16 cellular contexts compared by ENCODE assay signal in the genomic region with DNA sequence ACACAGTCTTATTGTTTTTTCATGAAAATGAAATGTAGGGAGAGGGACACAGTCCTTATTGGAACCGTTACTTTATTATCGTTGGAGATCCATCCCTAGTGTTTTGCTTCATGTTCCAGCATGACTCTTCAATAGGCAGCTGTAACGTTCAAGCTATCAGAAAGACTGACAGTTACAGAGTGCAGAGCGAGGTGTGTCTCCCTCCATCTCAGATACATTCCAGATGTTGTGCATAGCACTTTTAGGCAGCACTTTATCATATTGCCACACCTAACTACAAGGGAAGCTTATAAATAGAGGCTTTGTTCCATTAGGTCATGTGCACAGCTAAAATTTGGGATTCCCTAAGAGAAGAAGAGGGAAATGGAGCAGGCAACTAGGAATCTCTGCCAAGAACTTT.
DNase-seq lines count a peak whose midpoint lies in the region; ATAC-seq and TF ChIP-seq lines count a peak whose summit lies in the region.
"Had no signal": no experiment of that assay in that cellular context is flagged by ENCODE, and none has a peak within 500 bp of the region (broad histone marks: within the 10 kb centered on the region; RNA-seq: fewer than 3 reads in every experiment).

No MANE protein-coding gene starts in this region.

- no peaks in the 10 kb centered on the region for H3F3A ChIP-seq in Loucy (ENCODE audit: low read depth)

- TF ChIP-seq POLR2A in heart left ventricle (IDR thresholded peaks at IDR 0.05) = no peak

- WGBS in heart left ventricle, 4 donors = 21 to 28% (median 24%) methylated on average over 4 of the region's 4 CpGs
- 20% methylated on average over 4 of the region's 4 CpGs for WGBS in right cardiac atrium

- H3K4me1 ChIP-seq in Loucy (ENCODE audit: insufficient read depth, low read length, poor library complexity, severe bottlenecking) (no peaks in the 10 kb centered on the region), heart left ventricle (peaks cover 0 to 19% (median 3%) of the 10 kb centered on the region in 12 donors), right cardiac atrium (ENCODE audit: control insufficient read depth, insufficient read depth, low read length) (peaks cover 2% of the 10 kb centered on the region), SJCRH30 (no peaks in the 10 kb centered on the region)
- H3K4me1 ChIP-seq: A549 had no signal

- ATAC-seq in heart left ventricle = peak; percentile 55 to 95 (median 78)
- peak; percentile 55 to 57 for ATAC-seq in right cardiac atrium
- no peak for ATAC-seq in GM21360 (IDR thresholded peaks at IDR 0.05; ENCODE audit: unreplicated experiment)
- ATAC-seq: A549; CD8-positive, alpha-beta T cell had no signal

- H3K9me3 ChIP-seq in Loucy (ENCODE audit: insufficient read depth, low read depth, low read length) = no peaks in the 10 kb centered on the region
- H3K9me3 ChIP-seq in heart left ventricle = no peaks in the 10 kb centered on the region
- H3K9me3 ChIP-seq in right cardiac atrium (ENCODE audit: control insufficient read depth, low read length) = no peaks in the 10 kb centered on the region
- H3K9me3 ChIP-seq in WERI-Rb-1 (ENCODE audit: severe bottlenecking) = no peaks in the 10 kb centered on the region
- H3K9me3 ChIP-seq in SJCRH30 (replicated peaks) = no peaks in the 10 kb centered on the region
- H3K9me3 ChIP-seq: A549, HAP-1 had no signal

- TF ChIP-seq CTCF in Loucy (conservative IDR thresholded peaks at IDR 0.05; ENCODE audit: low read length) (no peak), heart left ventricle (IDR thresholded peaks at IDR 0.05) (no peak), WERI-Rb-1 (IDR thresholded peaks at IDR 0.05; ENCODE audit: low read depth, low read length) (no peak)

- H3K4me2 ChIP-seq in Loucy (ENCODE audit: low read depth, low read length, poor library complexity, severe bottlenecking) = no peak overlapping the region

- peak overlapping the region in 1 of 12 donors; percentile 10 for H3K27ac ChIP-seq in heart left ventricle
- H3K27ac ChIP-seq in right cardiac atrium (ENCODE audit: low read length) = no peak overlapping the region
- no peak overlapping the region for H3K27ac ChIP-seq in WERI-Rb-1
- H3K27ac ChIP-seq in SJCRH30 = no peak overlapping the region
- H3K27ac ChIP-seq: A549 had no signal

- no peaks in the 10 kb centered on the region for H3K27me3 ChIP-seq in Loucy (ENCODE audit: insufficient read depth, low read length, poor library complexity, severe bottlenecking)
- H3K27me3 ChIP-seq in heart left ventricle = no peaks in the 10 kb centered on the region
- H3K27me3 ChIP-seq in right cardiac atrium (ENCODE audit: control insufficient read depth, insufficient read depth) = no peaks in the 10 kb centered on the region
- no peaks in the 10 kb centered on the region for H3K27me3 ChIP-seq in WERI-Rb-1 (ENCODE audit: insufficient read depth, low read depth, severe bottlenecking)
- H3K27me3 ChIP-seq in SJCRH30 = no peaks in the 10 kb centered on the region

- H3K4me3 ChIP-seq in Loucy (ENCODE audit: low read length, poor library complexity, severe bottlenecking) = no peak overlapping the region
- no peak overlapping the region for H3K4me3 ChIP-seq in heart left ventricle
- no peak overlapping the region for H3K4me3 ChIP-seq in right cardiac atrium (ENCODE audit: low read length)
- no peak overlapping the region for H3K4me3 ChIP-seq in WERI-Rb-1 (ENCODE audit: low read depth, low read length)
- H3K4me3 ChIP-seq in SJCRH30 = no peak overlapping the region
- H3K4me3 ChIP-seq: A549, HAP-1 had no signal

- DNase-seq in SW480 (ENCODE audit: low spot score) (peak; percentile 5), heart left ventricle (no peak), right cardiac atrium (peak in 1 of 3 donors; percentile 9), WERI-Rb-1 (no peak), SJCRH30 (no peak)
- DNase-seq: CD8-positive, alpha-beta T cell; COR-L47; DMS153; DMS79 treated with DMSO at 0.1 percent for 48 hours; EL; GOT3; HFFc6 had no signal

- H3K79me2 ChIP-seq in Loucy (ENCODE audit: insufficient read depth, low read length) = no peaks in the 10 kb centered on the region

- no peaks in the 10 kb centered on the region for H4K20me1 ChIP-seq in Loucy (ENCODE audit: insufficient read depth, low read length, poor library complexity, severe bottlenecking)

- no peaks in the 10 kb centered on the region for H3K9me2 ChIP-seq in Loucy (replicated peaks; ENCODE audit: low read depth, low read length)

- no peaks in the 10 kb centered on the region for H3K36me3 ChIP-seq in Loucy (ENCODE audit: insufficient read depth, low read length)
- no peaks in the 10 kb centered on the region for H3K36me3 ChIP-seq in heart left ventricle
- no peaks in the 10 kb centered on the region for H3K36me3 ChIP-seq in WERI-Rb-1
- no peaks in the 10 kb centered on the region for H3K36me3 ChIP-seq in SJCRH30
- H3K36me3 ChIP-seq: HAP-1 had no signal

- intact Hi-C loops in heart left ventricle (cut with DNase I) (no loop called here), right cardiac atrium (cut with DNase I) (no loop called here)

- no peak overlapping the region for H3K9ac ChIP-seq in Loucy (ENCODE audit: low read depth, low read length, poor library complexity, severe bottlenecking)

- peak overlapping the region; percentile 65; the same call in 1 of the 2 replicates for H2AFZ ChIP-seq in Loucy (ENCODE audit: low read length)
